In the genomic region with DNA sequence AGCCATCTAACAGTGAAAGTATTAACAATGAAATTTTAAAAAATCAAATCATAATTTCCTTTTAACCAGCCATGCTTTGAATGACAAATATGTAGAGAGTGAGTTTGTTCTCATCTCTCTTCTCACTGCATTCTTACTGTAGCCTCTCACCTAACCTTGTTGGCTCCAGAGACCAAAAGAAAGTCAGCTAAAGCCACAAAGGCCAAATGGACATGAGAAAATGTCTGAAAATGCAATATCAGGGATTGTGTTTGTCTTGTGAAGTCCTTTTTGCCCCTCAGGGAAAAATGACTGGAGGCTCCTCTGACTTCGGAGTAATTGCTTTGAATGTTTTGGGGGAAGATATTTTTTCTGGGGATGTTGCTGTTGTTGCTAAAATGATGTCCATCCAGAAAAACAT, we compare ENCODE assay signal across 21 cellular contexts.
DNase-seq lines count a peak whose midpoint lies in the region; TF ChIP-seq lines count a peak whose summit lies in the region.
"Had no signal": no experiment of that assay in that cellular context is flagged by ENCODE, and none has a peak within 500 bp of the region (broad histone marks: within the 10 kb centered on the region; RNA-seq: fewer than 3 reads in every experiment).

No MANE protein-coding gene starts in this region.

- DNase-seq in EH (ENCODE audit: low read depth) (peak; percentile 82), M059J (ENCODE audit: low read depth) (peak; percentile 26), choroid plexus epithelial cell (ENCODE audit: low read depth) (peak; percentile 81), renal cortical epithelial cell (ENCODE audit: low read depth) (peak; percentile 33), NCI-H2227 (lab: John Stamatoyannopoulos, UW; ENCODE audit: unreplicated experiment) (no peak), NCI-H1436 treated with DMSO at 0.1 percent for 48 hours (lab: John Stamatoyannopoulos, UW) (no peak), GM19238 (ENCODE audit: insufficient read length, low spot score) (no peak)
- no peak for DNase-seq in activated CD8-positive, alpha-beta memory T cell treated with anti-CD3 and anti-CD28 coated beads, Interleukin-2, amount 50 U/mL, for 4 hours
- DNase-seq: Calu3; CD8-positive, alpha-beta memory T cell; DMS153; GF-D8; NCI-H1092 treated with DMSO at 0.1 percent for 48 hours; NCI-H146; NCI-H2029; NCI-H226; NCI-H524; NCI-H774; NK-92 treated with Interleukin-12 subunit alpha and Interleukin-12 subunit beta, amount 100 ng/mL, for 24 hours had no signal

- H3K4me3 ChIP-seq in choroid plexus epithelial cell (ENCODE audit: low read depth, low read length) = no peak overlapping the region
- H3K4me3 ChIP-seq: K562, SJSA1 had no signal

- no peak for TF ChIP-seq CTCF in choroid plexus epithelial cell (conservative IDR thresholded peaks at IDR 0.05; ENCODE audit: low read depth, low read length)

Comparison
In these comparisons a context has a peak if more than half of its experiments do, and no peak if none do; other contexts are left out.
1. DNase-seq: peak in EH (single experiment), M059J (single experiment), choroid plexus epithelial cell (single experiment) and renal cortical epithelial cell (single experiment); none in NCI-H2227 (single experiment), NCI-H1436 treated with DMSO at 0.1 percent for 48 hours (single experiment), GM19238 (single experiment) and activated CD8-positive, alpha-beta memory T cell treated with anti-CD3 and anti-CD28 coated beads, Interleukin-2, amount 50 U/mL, for 4 hours (single experiment).